In genomic region chr5:53099546-53099945, GRCh38 we compare ENCODE assay signal across 23 cellular contexts. TPM values are rescaled to one million over a fixed set of nuclear protein-coding genes. Genes with fewer than 3 reads are reported as not detected.
DNase-seq lines count a peak whose midpoint lies in the region; ATAC-seq, FAIRE-seq and TF ChIP-seq lines count a peak whose summit lies in the region.
"Had no signal": no experiment of that assay in that cellular context is flagged by ENCODE, and none has a peak within 500 bp of the region (broad histone marks: within the 10 kb centered on the region; RNA-seq: fewer than 3 reads in every experiment).

No MANE protein-coding gene starts in this region.

- H3K4me3 ChIP-seq in astrocyte (ENCODE audit: insufficient read depth, low read depth, low read length): no peak overlapping the region
- H3K4me3 ChIP-seq: K562, left ventricle myocardium inferior, right atrium auricular region, upper lobe of left lung had no signal

- ATAC-seq in GM19463 (IDR thresholded peaks at IDR 0.05; ENCODE audit: unreplicated experiment) (peak; percentile 53), GM18868 (IDR thresholded peaks at IDR 0.05; ENCODE audit: unreplicated experiment) (no peak)
- ATAC-seq: K562 had no signal

- no peak overlapping the region for H3K9ac ChIP-seq in astrocyte (ENCODE audit: low read length)

- no peaks in the 10 kb centered on the region for H3K9me3 ChIP-seq in astrocyte (ENCODE audit: insufficient read depth, low read depth, low read length)
- H3K9me3 ChIP-seq: left ventricle myocardium inferior, neutrophil, right atrium auricular region, upper lobe of left lung had no signal

- no peaks in the 10 kb centered on the region for H3K27me3 Mint-ChIP-seq in astrocyte (ENCODE audit: low read depth, unreplicated experiment)
- H3K27me3 Mint-ChIP-seq: stimulated activated naive CD8-positive, alpha-beta T cell treated with anti-CD3 and anti-CD28 coated beads, Interleukin-15, Interleukin-2, amounts not matched to agents 100 ng/mL and 50 ng/mL, for 24 hours had no signal

- H3K36me3 ChIP-seq in astrocyte (ENCODE audit: insufficient read depth, low read length): peaks cover 30% of the 10 kb centered on the region

- H3K36me3 Mint-ChIP-seq in astrocyte (ENCODE audit: low read depth, unreplicated experiment): peaks cover 9% of the 10 kb centered on the region

- H3K4me3 Mint-ChIP-seq in astrocyte (ENCODE audit: unreplicated experiment): peak overlapping the region; percentile 17
- H3K4me3 Mint-ChIP-seq: stimulated activated naive CD8-positive, alpha-beta T cell treated with anti-CD3 and anti-CD28 coated beads, Interleukin-15, Interleukin-2, amounts not matched to agents 100 ng/mL and 50 ng/mL, for 24 hours had no signal

- no peaks in the 10 kb centered on the region for H4K20me1 ChIP-seq in astrocyte (ENCODE audit: insufficient read depth, low read length)

- H3K27ac Mint-ChIP-seq in astrocyte (ENCODE audit: unreplicated experiment): peak overlapping the region; percentile 56
- H3K27ac Mint-ChIP-seq: stimulated activated naive CD8-positive, alpha-beta T cell treated with anti-CD3 and anti-CD28 coated beads, Interleukin-15, Interleukin-2, amounts not matched to agents 100 ng/mL and 50 ng/mL, for 24 hours had no signal

- H2AFZ ChIP-seq in astrocyte (ENCODE audit: low read depth, low read length): no peak overlapping the region

- H3K4me1 ChIP-seq in astrocyte (ENCODE audit: insufficient read depth, low read length): no peaks in the 10 kb centered on the region
- H3K4me1 ChIP-seq: left ventricle myocardium inferior, right atrium auricular region, upper lobe of left lung had no signal

- H3K79me2 ChIP-seq in astrocyte (ENCODE audit: insufficient read depth, low read length): no peaks in the 10 kb centered on the region

- CTCF ChIA-PET in RWPE1 (lab: Yijun Ruan, JAX): no interaction called here

- TF ChIP-seq CTCF in astrocyte (IDR thresholded peaks at IDR 0.05; ENCODE audit: insufficient read depth, low read depth, low read length): no peak
- no peak for TF ChIP-seq CTCF in RWPE1 (conservative IDR thresholded peaks at IDR 0.05; ENCODE audit: low read depth)

- H3K27me3 ChIP-seq in astrocyte (ENCODE audit: insufficient read depth, low read length): no peaks in the 10 kb centered on the region
- H3K27me3 ChIP-seq: neutrophil, right atrium auricular region, upper lobe of left lung had no signal

- peak; percentile 32 for DNase-seq in ACHN
- no peak for DNase-seq in astrocyte (ENCODE audit: low read depth)
- DNase-seq in kidney glomerular epithelial cell (lab: John Stamatoyannopoulos, UW): peak; percentile 61
- no peak for DNase-seq in RWPE1 (ENCODE audit: low spot score)
- no peak for DNase-seq in activated CD4-positive, CD25-positive, alpha-beta regulatory T cell treated with anti-CD3 and anti-CD28 coated beads, Interleukin-2, amount 50 U/mL, for 72 hours
- DNase-seq in MV-4-11 (lab: John Stamatoyannopoulos, UW): no peak
- DNase-seq: amygdala, DND-41, left ventricle myocardium inferior, NCI-H1048, NCI-H2171 treated with DMSO at 0.1 percent for 48 hours, NCI-H69, SHP77 treated with DMSO at 0.1 percent for 48 hours, T-helper 9 cell, upper lobe of left lung had no signal

- no peak overlapping the region for H3K4me2 ChIP-seq in astrocyte (ENCODE audit: low read length)

- in situ Hi-C loops in ACHN (cut with HindIII; ENCODE audit: low pct_ligation_motif_present, low pct_unique_long_range_greater_than_20kb, low sequenced_read_pairs): no loop called here

- H3K9me3 Mint-ChIP-seq in astrocyte (ENCODE audit: unreplicated experiment): no peaks in the 10 kb centered on the region
- H3K9me3 Mint-ChIP-seq: stimulated activated naive CD8-positive, alpha-beta T cell treated with anti-CD3 and anti-CD28 coated beads, Interleukin-15, Interleukin-2, amounts not matched to agents 100 ng/mL and 50 ng/mL, for 24 hours had no signal

- H3K27ac ChIP-seq in astrocyte (ENCODE audit: low read depth, low read length) (no peak overlapping the region), RWPE1 (no peak overlapping the region)
- H3K27ac ChIP-seq: left ventricle myocardium inferior, neutrophil, right atrium auricular region had no signal

- peaks cover 27% of the 10 kb centered on the region for H3K4me1 Mint-ChIP-seq in astrocyte (ENCODE audit: low read depth, unreplicated experiment)

- POLR2A ChIA-PET in RWPE1 (lab: Yijun Ruan, JAX; ENCODE audit: low non-redundant PET): no interaction called here

- FAIRE-seq in astrocyte (lab: Jason Lieb, UNC): no peak
- FAIRE-seq: colon, H1 had no signal

RNA-seq across cellular contexts. Expression of gene MOCS2, which starts 10.0 kb away (rescaled TPM):
- total RNA-seq in astrocyte: 42.7 and 44.2 TPM in 2 replicates

Comparison
In these comparisons a context has a peak if more than half of its experiments do, and no peak if none do; other contexts are left out.
1. DNase-seq: peak in ACHN (single experiment) and kidney glomerular epithelial cell (single experiment); none in astrocyte (single experiment), RWPE1 (single experiment), activated CD4-positive, CD25-positive, alpha-beta regulatory T cell treated with anti-CD3 and anti-CD28 coated beads, Interleukin-2, amount 50 U/mL, for 72 hours (single experiment) and MV-4-11 (single experiment).